In genomic region chr10:124627851-124628675, GRCh38 we compare ENCODE assay signal across 12 cellular contexts.
DNase-seq lines count a peak whose midpoint lies in the region; ATAC-seq and TF ChIP-seq lines count a peak whose summit lies in the region.
"Had no signal": no experiment of that assay in that cellular context is flagged by ENCODE, and none has a peak within 500 bp of the region (broad histone marks: within the 10 kb centered on the region; RNA-seq: fewer than 3 reads in every experiment).

No MANE protein-coding gene starts in this region.

- H3K4me3 Mint-ChIP-seq in activated CD8-positive, alpha-beta memory T cell treated with anti-CD3 and anti-CD28 coated beads, Interleukin-2, amount 10 ng/mL, durations not matched to agents 7 days and 5 days: no peak overlapping the region
- H3K4me3 Mint-ChIP-seq in mesothelial cell of epicardium: no peak overlapping the region
- no peak overlapping the region for H3K4me3 Mint-ChIP-seq in type B pancreatic cell

- peaks cover 40% of the 10 kb centered on the region for H3K4me1 Mint-ChIP-seq in activated CD8-positive, alpha-beta memory T cell treated with anti-CD3 and anti-CD28 coated beads, Interleukin-2, amount 10 ng/mL, durations not matched to agents 7 days and 5 days
- H3K4me1 Mint-ChIP-seq in mesothelial cell of epicardium (peaks cover 14% of the 10 kb centered on the region), type B pancreatic cell (ENCODE audit: unreplicated experiment) (peaks cover 22% of the 10 kb centered on the region)

- peak overlapping the region; percentile 26 for H3K27ac Mint-ChIP-seq in activated CD8-positive, alpha-beta memory T cell treated with anti-CD3 and anti-CD28 coated beads, Interleukin-2, amount 10 ng/mL, durations not matched to agents 7 days and 5 days
- H3K27ac Mint-ChIP-seq in mesothelial cell of epicardium (peak overlapping the region; percentile 32), type B pancreatic cell (peak overlapping the region; percentile 12)

- DNase-seq in activated CD8-positive, alpha-beta memory T cell treated with anti-CD3 and anti-CD28 coated beads, Interleukin-2, amount 10 ng/mL, durations not matched to agents 7 days and 5 days: no peak
- no peak for DNase-seq in activated CD8-positive, alpha-beta memory T cell treated with anti-CD3 and anti-CD28 coated beads, Interleukin-2, amount 50 U/mL, for 48 hours
- DNase-seq in caudate nucleus (lab: John Stamatoyannopoulos, UW): no peak
- DNase-seq in mesothelial cell of epicardium (ENCODE audit: low spot score in 2 of 2, unreplicated experiment in 2 of 2): no peak
- DNase-seq in type B pancreatic cell (ENCODE audit: extremely low spot score, unreplicated experiment): no peak
- no peak for DNase-seq in NCI-H1694 treated with DMSO at 0.1 percent for 48 hours (lab: John Stamatoyannopoulos, UW)
- DNase-seq: activated T-cell treated with anti-CD3 and anti-CD28 coated beads for 4 hours, NCI-H2171 treated with DMSO at 0.1 percent for 48 hours had no signal

- ATAC-seq in activated CD8-positive, alpha-beta memory T cell treated with anti-CD3 and anti-CD28 coated beads, Interleukin-2, amount 10 ng/mL, durations not matched to agents 7 days and 5 days: no peak
- ATAC-seq in GM19452 (IDR thresholded peaks at IDR 0.05; ENCODE audit: unreplicated experiment): no peak
- ATAC-seq in GM18909 (IDR thresholded peaks at IDR 0.05; ENCODE audit: poor library complexity, unreplicated experiment): no peak
- ATAC-seq: SK-N-SH treated with all-trans-retinoic acid at 6 μM for 48 hours had no signal

- peak overlapping the region; percentile 89 for H3K27ac ChIP-seq in caudate nucleus (ENCODE audit: low read depth, low read length)
- H3K27ac ChIP-seq: cardiac muscle cell had no signal

- CTCF ChIA-PET in activated CD8-positive, alpha-beta memory T cell treated with anti-CD3 and anti-CD28 coated beads, Interleukin-2, amount 10 ng/mL, durations not matched to agents 7 days and 5 days (lab: Charles Lee): interaction anchor here (0.9 to 3.2 kb wide), 8 partner anchors 9 to 114 kb away, joined by 3 to 20 read pairs (median 4); no protein-coding TSS in a partner anchor

- no peaks in the 10 kb centered on the region for H3K27me3 Mint-ChIP-seq in activated CD8-positive, alpha-beta memory T cell treated with anti-CD3 and anti-CD28 coated beads, Interleukin-2, amount 10 ng/mL, durations not matched to agents 7 days and 5 days
- H3K27me3 Mint-ChIP-seq in mesothelial cell of epicardium (ENCODE audit: low read depth): no peaks in the 10 kb centered on the region
- H3K27me3 Mint-ChIP-seq in type B pancreatic cell: no peaks in the 10 kb centered on the region

- H3K9me3 Mint-ChIP-seq in activated CD8-positive, alpha-beta memory T cell treated with anti-CD3 and anti-CD28 coated beads, Interleukin-2, amount 10 ng/mL, durations not matched to agents 7 days and 5 days (ENCODE audit: low read depth): no peaks in the 10 kb centered on the region
- H3K9me3 Mint-ChIP-seq in mesothelial cell of epicardium (no peaks in the 10 kb centered on the region), type B pancreatic cell (no peaks in the 10 kb centered on the region)

- TF ChIP-seq CTCF in mesothelial cell of epicardium (IDR thresholded peaks at IDR 0.05; ENCODE audit: unreplicated experiment): no peak
- no peak for TF ChIP-seq CTCF in type B pancreatic cell (conservative IDR thresholded peaks at IDR 0.05)

- H3K36me3 Mint-ChIP-seq in activated CD8-positive, alpha-beta memory T cell treated with anti-CD3 and anti-CD28 coated beads, Interleukin-2, amount 10 ng/mL, durations not matched to agents 7 days and 5 days: peaks cover 3% of the 10 kb centered on the region
- no peaks in the 10 kb centered on the region for H3K36me3 Mint-ChIP-seq in mesothelial cell of epicardium
- H3K36me3 Mint-ChIP-seq in type B pancreatic cell: no peaks in the 10 kb centered on the region
